Comparison of ENCODE assay signal across 2 cellular contexts in the genomic region with DNA sequence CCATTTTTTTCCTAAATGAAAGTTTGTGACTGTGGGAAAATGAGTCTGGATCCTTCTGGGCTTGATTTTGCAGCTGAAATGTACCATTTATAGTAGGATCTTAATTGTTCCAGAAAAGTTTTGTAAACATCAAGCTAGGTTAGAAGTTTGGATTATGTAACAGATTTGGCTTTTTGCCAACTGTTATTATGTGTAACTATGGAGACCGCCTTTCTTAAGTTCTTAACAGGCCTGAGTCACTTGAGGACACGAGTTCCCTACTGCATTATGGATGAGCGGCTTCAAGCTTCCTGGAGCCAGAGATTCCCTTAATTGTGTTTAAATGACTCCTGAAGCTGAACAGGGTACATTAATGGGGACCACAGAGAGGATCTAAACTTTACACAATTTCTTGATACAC.
TF ChIP-seq lines count a peak whose summit lies in the region.

No MANE protein-coding gene starts in this region.

TF ChIP-seq in HepG2, 621 proteins besides CTCF, POLR2A, EP300 and RAD21:
- TF ChIP-seq, protein P1, sequence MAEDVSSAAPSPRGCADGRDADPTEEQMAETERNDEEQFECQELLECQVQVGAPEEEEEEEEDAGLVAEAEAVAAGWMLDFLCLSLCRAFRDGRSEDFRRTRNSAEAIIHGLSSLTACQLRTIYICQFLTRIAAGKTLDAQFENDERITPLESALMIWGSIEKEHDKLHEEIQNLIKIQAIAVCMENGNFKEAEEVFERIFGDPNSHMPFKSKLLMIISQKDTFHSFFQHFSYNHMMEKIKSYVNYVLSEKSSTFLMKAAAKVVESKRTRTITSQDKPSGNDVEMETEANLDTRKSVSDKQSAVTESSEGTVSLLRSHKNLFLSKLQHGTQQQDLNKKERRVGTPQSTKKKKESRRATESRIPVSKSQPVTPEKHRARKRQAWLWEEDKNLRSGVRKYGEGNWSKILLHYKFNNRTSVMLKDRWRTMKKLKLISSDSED (CRISPR knock-in tag; IDR thresholded peaks at IDR 0.05): no peak
- TF ChIP-seq, protein P2, sequence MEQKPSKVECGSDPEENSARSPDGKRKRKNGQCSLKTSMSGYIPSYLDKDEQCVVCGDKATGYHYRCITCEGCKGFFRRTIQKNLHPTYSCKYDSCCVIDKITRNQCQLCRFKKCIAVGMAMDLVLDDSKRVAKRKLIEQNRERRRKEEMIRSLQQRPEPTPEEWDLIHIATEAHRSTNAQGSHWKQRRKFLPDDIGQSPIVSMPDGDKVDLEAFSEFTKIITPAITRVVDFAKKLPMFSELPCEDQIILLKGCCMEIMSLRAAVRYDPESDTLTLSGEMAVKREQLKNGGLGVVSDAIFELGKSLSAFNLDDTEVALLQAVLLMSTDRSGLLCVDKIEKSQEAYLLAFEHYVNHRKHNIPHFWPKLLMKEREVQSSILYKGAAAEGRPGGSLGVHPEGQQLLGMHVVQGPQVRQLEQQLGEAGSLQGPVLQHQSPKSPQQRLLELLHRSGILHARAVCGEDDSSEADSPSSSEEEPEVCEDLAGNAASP (CRISPR knock-in tag; IDR thresholded peaks at IDR 0.05; ENCODE audit: borderline replicate concordance): peak; percentile 52; the same call in 1 of the 2 replicates
- TF ChIP-seq LCORL (IDR thresholded peaks at IDR 0.05) (peak; percentile 87), LCORL (CRISPR knock-in tag; IDR thresholded peaks at IDR 0.05) (no peak)
TF ChIP-seq in HepG2: peak in this region for 2.

TF ChIP-seq in GM23338, 12 proteins besides CTCF, POLR2A, EP300 and RAD21:
- no peak for TF ChIP-seq EZH2 (IDR thresholded peaks at IDR 0.05; ENCODE audit: low read depth, unreplicated experiment)
- no peak for TF ChIP-seq ZNF331 (CRISPR knock-in tag; IDR thresholded peaks at IDR 0.05; ENCODE audit: low read depth)
- no peak for TF ChIP-seq CREB1 (CRISPR knock-in tag; IDR thresholded peaks at IDR 0.05; ENCODE audit: low read depth)
- TF ChIP-seq, protein P3, sequence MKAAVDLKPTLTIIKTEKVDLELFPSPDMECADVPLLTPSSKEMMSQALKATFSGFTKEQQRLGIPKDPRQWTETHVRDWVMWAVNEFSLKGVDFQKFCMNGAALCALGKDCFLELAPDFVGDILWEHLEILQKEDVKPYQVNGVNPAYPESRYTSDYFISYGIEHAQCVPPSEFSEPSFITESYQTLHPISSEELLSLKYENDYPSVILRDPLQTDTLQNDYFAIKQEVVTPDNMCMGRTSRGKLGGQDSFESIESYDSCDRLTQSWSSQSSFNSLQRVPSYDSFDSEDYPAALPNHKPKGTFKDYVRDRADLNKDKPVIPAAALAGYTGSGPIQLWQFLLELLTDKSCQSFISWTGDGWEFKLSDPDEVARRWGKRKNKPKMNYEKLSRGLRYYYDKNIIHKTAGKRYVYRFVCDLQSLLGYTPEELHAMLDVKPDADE (IDR thresholded peaks at IDR 0.05): no peak
- TF ChIP-seq, protein P4, sequence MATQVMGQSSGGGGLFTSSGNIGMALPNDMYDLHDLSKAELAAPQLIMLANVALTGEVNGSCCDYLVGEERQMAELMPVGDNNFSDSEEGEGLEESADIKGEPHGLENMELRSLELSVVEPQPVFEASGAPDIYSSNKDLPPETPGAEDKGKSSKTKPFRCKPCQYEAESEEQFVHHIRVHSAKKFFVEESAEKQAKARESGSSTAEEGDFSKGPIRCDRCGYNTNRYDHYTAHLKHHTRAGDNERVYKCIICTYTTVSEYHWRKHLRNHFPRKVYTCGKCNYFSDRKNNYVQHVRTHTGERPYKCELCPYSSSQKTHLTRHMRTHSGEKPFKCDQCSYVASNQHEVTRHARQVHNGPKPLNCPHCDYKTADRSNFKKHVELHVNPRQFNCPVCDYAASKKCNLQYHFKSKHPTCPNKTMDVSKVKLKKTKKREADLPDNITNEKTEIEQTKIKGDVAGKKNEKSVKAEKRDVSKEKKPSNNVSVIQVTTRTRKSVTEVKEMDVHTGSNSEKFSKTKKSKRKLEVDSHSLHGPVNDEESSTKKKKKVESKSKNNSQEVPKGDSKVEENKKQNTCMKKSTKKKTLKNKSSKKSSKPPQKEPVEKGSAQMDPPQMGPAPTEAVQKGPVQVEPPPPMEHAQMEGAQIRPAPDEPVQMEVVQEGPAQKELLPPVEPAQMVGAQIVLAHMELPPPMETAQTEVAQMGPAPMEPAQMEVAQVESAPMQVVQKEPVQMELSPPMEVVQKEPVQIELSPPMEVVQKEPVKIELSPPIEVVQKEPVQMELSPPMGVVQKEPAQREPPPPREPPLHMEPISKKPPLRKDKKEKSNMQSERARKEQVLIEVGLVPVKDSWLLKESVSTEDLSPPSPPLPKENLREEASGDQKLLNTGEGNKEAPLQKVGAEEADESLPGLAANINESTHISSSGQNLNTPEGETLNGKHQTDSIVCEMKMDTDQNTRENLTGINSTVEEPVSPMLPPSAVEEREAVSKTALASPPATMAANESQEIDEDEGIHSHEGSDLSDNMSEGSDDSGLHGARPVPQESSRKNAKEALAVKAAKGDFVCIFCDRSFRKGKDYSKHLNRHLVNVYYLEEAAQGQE (IDR thresholded peaks at IDR 0.05; ENCODE audit: unreplicated experiment): no peak
- no peak for TF ChIP-seq EZH2phosphoT487 (IDR thresholded peaks at IDR 0.05; ENCODE audit: unreplicated experiment)
- TF ChIP-seq STAT1 (IDR thresholded peaks at IDR 0.05; ENCODE audit: unreplicated experiment): no peak
- no peak for TF ChIP-seq NANOG (IDR thresholded peaks at IDR 0.05; ENCODE audit: borderline replicate concordance)
- TF ChIP-seq ZNF114 (CRISPR knock-in tag; IDR thresholded peaks at IDR 0.05): no peak
